ENCODE assay signal across 10 cellular contexts in genomic region chr2:63614448-63614968, GRCh38. TPM values are rescaled to one million over a fixed set of nuclear protein-coding genes. Genes with fewer than 3 reads are reported as not detected.
DNase-seq lines count a peak whose midpoint lies in the region; TF ChIP-seq lines count a peak whose summit lies in the region.
"Had no signal": no experiment of that assay in that cellular context is flagged by ENCODE, and none has a peak within 500 bp of the region (broad histone marks: within the 10 kb centered on the region; RNA-seq: fewer than 3 reads in every experiment).

No MANE protein-coding gene starts in this region.

- no peaks in the 10 kb centered on the region for H3K4me1 ChIP-seq in Peyer's patch
- H3K4me1 ChIP-seq: tibial nerve had no signal

- TF ChIP-seq POLR2A in Peyer's patch (IDR thresholded peaks at IDR 0.05): no peak

- CTCF ChIA-PET in MCF 10A (lab: Yijun Ruan, JAX): no interaction called here

- no peak overlapping the region for H3K4me3 ChIP-seq in Peyer's patch
- no peak overlapping the region for H3K4me3 ChIP-seq in MG63
- H3K4me3 ChIP-seq: tibial nerve had no signal

- H3K4me1 Mint-ChIP-seq in MCF 10A (ENCODE audit: insufficient read depth, unreplicated experiment): peaks cover 14% of the 10 kb centered on the region

- in situ Hi-C loops in ACHN (cut with HindIII; ENCODE audit: low pct_ligation_motif_present, low pct_unique_long_range_greater_than_20kb, low sequenced_read_pairs): no loop called here

- H3K9me3 ChIP-seq in Peyer's patch (no peaks in the 10 kb centered on the region), MG63 (no peaks in the 10 kb centered on the region)
- H3K9me3 ChIP-seq: tibial nerve had no signal

- peaks cover 6% of the 10 kb centered on the region for H3K36me3 Mint-ChIP-seq in MCF 10A (ENCODE audit: insufficient read depth, unreplicated experiment)

- H3K4me3 Mint-ChIP-seq in MCF 10A (ENCODE audit: unreplicated experiment): peak overlapping the region; percentile 55

- peak; percentile 82 for DNase-seq in ACHN
- DNase-seq in HT-29 (ENCODE audit: low spot score): peak; percentile 67
- peak; percentile 4 for DNase-seq in MCF 10A (ENCODE audit: unreplicated experiment)
- DNase-seq in iPS-NIHi7 (ENCODE audit: extremely low spot score): peak; percentile 49
- no peak for DNase-seq in substantia nigra (lab: John Stamatoyannopoulos, UW)
- no peak for DNase-seq in NCI-H774 (lab: John Stamatoyannopoulos, UW)
- DNase-seq in Peyer's patch: no peak
- no peak for DNase-seq in MG63
- DNase-seq: activated naive CD4-positive, alpha-beta T cell treated with Interleukin-2 at 50 U/mL for 16 hours had no signal

- H3K9me3 Mint-ChIP-seq in MCF 10A (ENCODE audit: unreplicated experiment): no peaks in the 10 kb centered on the region

- H3K36me3 ChIP-seq in Peyer's patch (no peaks in the 10 kb centered on the region), MG63 (no peaks in the 10 kb centered on the region)
- H3K36me3 ChIP-seq: tibial nerve had no signal

- H3K27me3 Mint-ChIP-seq in MCF 10A (ENCODE audit: insufficient read depth, unreplicated experiment): no peaks in the 10 kb centered on the region

- BruUV-seq in MCF 10A (replicated peaks; lab: Mats Ljungman, UMichigan): TSS peak; percentile 22

- H3K27ac Mint-ChIP-seq in MCF 10A (ENCODE audit: low read depth, unreplicated experiment): peak overlapping the region; percentile 90

- no peaks in the 10 kb centered on the region for H3K27me3 ChIP-seq in Peyer's patch
- H3K27me3 ChIP-seq in MG63: no peaks in the 10 kb centered on the region
- H3K27me3 ChIP-seq: tibial nerve had no signal

- H3K27ac ChIP-seq in substantia nigra (ENCODE audit: low read depth, low read length, poor library complexity, severe bottlenecking) (no peak overlapping the region), Peyer's patch (no peak overlapping the region)
- H3K27ac ChIP-seq: tibial nerve had no signal

- POLR2A ChIA-PET in MCF 10A (lab: Yijun Ruan, JAX): interaction anchor here (0.7 to 1.6 kb wide), 8 partner anchors 9 to 227 kb away, joined by 3 to 14 read pairs (median 4); partner anchors contain the start of genes MDH1, UGP2 and WDPCP

- intact Hi-C loops in MCF 10A (cut with micrococcal nuclease): no loop called here

- TF ChIP-seq CTCF in MCF 10A (IDR thresholded peaks at IDR 0.05; ENCODE audit: unreplicated experiment) (no peak), Peyer's patch (IDR thresholded peaks at IDR 0.05) (no peak)

RNA-seq across cellular contexts. Expression of gene MDH1, which starts 25.7 kb away (rescaled TPM):
- total RNA-seq in HT-29 (2014; rRNA removed; shearing (Covaris generic)): 93.7 and 94.2 TPM in 2 replicates
- total RNA-seq in MCF 10A (2022): 105 and 110 TPM in 2 replicates
- total RNA-seq in Peyer's patch: 100 to 1,000 TPM in 3 of 4 donors, 10 to 100 TPM in 1; 59.4 to 178 (median 127) TPM
- total RNA-seq in MG63 (2014; rRNA removed; shearing (Covaris generic); ENCODE audit: low replicate concordance): 221 and 367 TPM in 2 replicates

RNA-seq across cellular contexts. Expression of gene WDPCP, which starts 26.2 kb away (rescaled TPM):
- total RNA-seq in HT-29 (2014; rRNA removed; shearing (Covaris generic)): 3.0 and 4.8 TPM in 2 replicates
- total RNA-seq in MCF 10A (2022): 6.9 and 8.0 TPM in 2 replicates
- total RNA-seq in Peyer's patch: 10 to 100 TPM in 1 of 4 donors, 1 to 10 TPM in 3; 6.5 to 41.3 (median 7.4) TPM
- total RNA-seq in MG63 (2014; rRNA removed; shearing (Covaris generic); ENCODE audit: low replicate concordance): 7.8 and 11.0 TPM in 2 replicates

Comparison
In these comparisons a context has a peak if more than half of its experiments do, and no peak if none do; other contexts are left out.
1. DNase-seq: peak in ACHN (single experiment), HT-29 (single experiment), MCF 10A (single experiment) and iPS-NIHi7 (single experiment); none in substantia nigra (0 of 49), NCI-H774 (single experiment), Peyer's patch (0 of 3) and MG63 (single experiment).